8 cellular contexts compared by ENCODE assay signal in the genomic region with DNA sequence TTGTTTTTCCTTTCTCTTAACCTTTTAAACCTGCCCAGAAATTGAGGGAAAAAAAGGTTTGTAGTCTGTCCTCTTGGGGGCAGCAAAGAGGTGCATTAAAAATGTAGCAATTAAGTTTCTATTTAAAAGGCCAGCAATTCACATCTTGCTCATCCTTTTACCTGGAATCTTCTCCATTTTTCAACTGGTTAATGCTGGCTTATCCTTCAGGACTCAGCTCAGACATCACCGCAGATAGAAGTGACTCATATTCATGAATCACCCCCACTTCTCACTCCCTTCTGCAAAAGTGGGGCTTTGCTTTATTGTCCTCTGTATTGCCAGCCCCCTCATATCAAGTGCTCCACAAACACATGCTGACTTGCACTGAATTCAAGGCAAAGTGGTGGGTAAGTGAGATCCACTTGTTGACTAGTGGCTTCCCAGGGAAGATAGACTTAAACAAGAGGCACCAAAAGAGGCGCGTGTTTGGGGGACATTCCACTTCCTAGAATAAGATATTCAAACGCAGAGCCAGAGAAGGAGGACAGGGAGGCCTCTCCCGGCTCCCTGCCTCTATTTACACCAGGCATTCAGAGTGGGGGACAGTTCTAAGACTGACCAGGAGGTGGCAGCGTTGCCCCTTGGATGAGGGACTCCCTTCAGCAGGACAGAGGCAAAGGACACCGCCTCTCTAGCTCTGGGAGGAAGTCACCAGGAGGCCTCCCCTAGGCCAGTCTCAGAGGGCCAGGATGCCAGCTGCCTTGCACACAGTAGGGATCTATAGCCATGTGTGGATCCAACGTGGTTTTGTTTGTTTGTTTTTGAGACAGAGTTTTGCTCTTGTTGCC. TPM values are rescaled to one million over a fixed set of nuclear protein-coding genes. Genes with fewer than 3 reads are reported as not detected.
DNase-seq lines count a peak whose midpoint lies in the region; ATAC-seq and TF ChIP-seq lines count a peak whose summit lies in the region.

No MANE protein-coding gene starts in this region.

- intact Hi-C loops in dorsolateral prefrontal cortex (cut with DNase I) = loop anchor here (1.0 to 10.0 kb wide), 8 partner anchors 58 to 703 kb away; a partner anchor contains a TSS
- intact Hi-C loops in lower leg skin (cut with DNase I; ENCODE audit: low total_unique reads) = loop anchor here (2.0 to 5.0 kb wide), 2 partner anchors 312 to 518 kb away; a partner anchor contains a TSS

- peak; percentile 66 for DNase-seq in 8988T
- DNase-seq in NCI-H524 (lab: John Stamatoyannopoulos, UW) = peak; percentile 32 to 73
- peak; percentile 64 for DNase-seq in activated CD4-positive, alpha-beta T cell treated with anti-CD3 and anti-CD28 coated beads, Interleukin-2, amount 50 U/mL, for 24 hours (ENCODE audit: low read depth in 1 of 2, low spot score in 1 of 2)
- DNase-seq in dorsolateral prefrontal cortex = peak; percentile 61 to 96 (median 90)
- DNase-seq in lower leg skin (ENCODE audit: low spot score in 2 of 2) = peak; percentile 92 to 98
- peak; percentile 59 to 76 (median 65) for DNase-seq in stimulated activated CD4-positive, alpha-beta T cell treated with anti-CD3 and anti-CD28 coated beads, TNF-alpha, amount 100 ng/mL, for 48 hours (ENCODE audit: low read depth in 3 of 3)

- 10 to 14% methylated on average over 8 of the region's 8 CpGs for WGBS in lower leg skin, 2 donors

- TF ChIP-seq CTCF in dorsolateral prefrontal cortex (IDR thresholded peaks at IDR 0.05 in 54 of 56, conservative IDR thresholded peaks at IDR 0.05 in 2 of 56; ENCODE audit: low read depth in 1 of 56, partially characterized antibody in 56 of 56) (peak; percentile 77 to 99 (median 90)), lower leg skin (IDR thresholded peaks at IDR 0.05) (peak in 2 of 3 donors; percentile 53 to 89)

- H3K27ac ChIP-seq in dorsolateral prefrontal cortex = peak overlapping the region in 55 of 59 donors; percentile 17 to 88 (median 71)

- no peak for TF ChIP-seq POLR2A in lower leg skin (IDR thresholded peaks at IDR 0.05)

- ATAC-seq in GM18498 (IDR thresholded peaks at IDR 0.05; ENCODE audit: unreplicated experiment) (peak; percentile 81), HG03432 (IDR thresholded peaks at IDR 0.05; ENCODE audit: unreplicated experiment) (peak; percentile 77)

- H3K4me3 ChIP-seq in dorsolateral prefrontal cortex (peak overlapping the region in 13 of 59 donors; percentile 1 to 37 (median 9)), lower leg skin (ENCODE audit: low read depth, poor library complexity, severe bottlenecking) (no peak overlapping the region)

- H3K27me3 ChIP-seq in dorsolateral prefrontal cortex = no peaks in the 10 kb centered on the region

RNA-seq across cellular contexts. Expression of a gene that starts 23.2 kb away (rescaled TPM):
- total RNA-seq in dorsolateral prefrontal cortex (under 1 TPM in 117 of 120 experiments, not detected in 3; 0.11 to 0.98 (median 0.41) TPM), lower leg skin (under 1 TPM; 0.04 to 0.57 (median 0.09) TPM)
